Comparison of ENCODE assay signal across 8 cellular contexts in the genomic region with DNA sequence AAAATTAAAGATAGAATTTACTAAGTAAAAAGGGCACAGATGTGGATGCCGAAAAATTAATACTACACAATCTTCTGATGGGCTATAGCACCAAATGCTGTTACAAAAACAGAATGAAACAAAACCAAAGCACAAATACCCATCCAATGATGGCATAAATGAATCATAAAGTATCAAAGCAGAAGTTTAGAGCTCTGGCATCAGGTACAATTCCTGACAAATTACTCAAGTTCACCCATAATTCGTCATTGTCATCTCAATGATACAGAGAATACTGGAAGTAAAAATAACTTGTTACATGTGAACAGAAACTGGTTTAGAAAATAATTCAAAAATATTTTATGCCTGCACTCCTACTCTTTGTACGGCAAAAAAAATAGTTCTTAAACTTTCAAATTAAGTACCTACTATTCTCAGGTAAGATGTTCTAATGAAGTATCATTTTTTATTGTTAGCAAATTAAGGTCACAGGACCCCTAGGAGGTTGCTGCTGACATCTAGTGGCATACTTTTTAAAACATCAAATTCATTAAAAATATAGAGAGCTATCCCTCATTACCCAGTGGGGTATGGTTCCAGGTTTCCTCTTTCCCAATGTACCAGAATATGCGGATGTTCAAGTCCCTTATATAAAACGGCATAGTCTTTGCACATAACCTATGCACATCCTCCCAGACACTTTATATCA.
DNase-seq lines count a peak whose midpoint lies in the region; ATAC-seq and FAIRE-seq lines count a peak whose summit lies in the region.

No MANE protein-coding gene starts in this region.

- no peak overlapping the region for H3K4me3 Mint-ChIP-seq in activated naive CD4-positive, alpha-beta T cell treated with anti-CD3 and anti-CD28 coated beads, Interleukin-2, amount 50 U/mL, for 24 hours

- peaks cover 39% of the 10 kb centered on the region for H3K4me1 Mint-ChIP-seq in activated naive CD4-positive, alpha-beta T cell treated with anti-CD3 and anti-CD28 coated beads, Interleukin-2, amount 50 U/mL, for 24 hours

- H3K9me3 Mint-ChIP-seq in activated naive CD4-positive, alpha-beta T cell treated with anti-CD3 and anti-CD28 coated beads, Interleukin-2, amount 50 U/mL, for 24 hours, result peaks cover 15% of the 10 kb centered on the region

- ATAC-seq in GM19023 (IDR thresholded peaks at IDR 0.05; ENCODE audit: unreplicated experiment), result no peak

- H3K36me3 Mint-ChIP-seq in activated naive CD4-positive, alpha-beta T cell treated with anti-CD3 and anti-CD28 coated beads, Interleukin-2, amount 50 U/mL, for 24 hours, result peaks cover 16% of the 10 kb centered on the region

- FAIRE-seq in colon (lab: Jason Lieb, UNC), result peak; percentile 65

- no peak for DNase-seq in activated naive CD4-positive, alpha-beta T cell treated with anti-CD3 and anti-CD28 coated beads, Interleukin-2, amount 50 U/mL, for 16 hours
- DNase-seq in NCI-H2029 (lab: John Stamatoyannopoulos, UW) (peak; percentile 31), pons (ENCODE audit: low spot score) (peak; percentile 14), C1 segment of cervical spinal cord (lab: John Stamatoyannopoulos, UW) (no peak), mucosa of gallbladder (ENCODE audit: low spot score) (no peak)

- no peaks in the 10 kb centered on the region for H3K27me3 Mint-ChIP-seq in activated naive CD4-positive, alpha-beta T cell treated with anti-CD3 and anti-CD28 coated beads, Interleukin-2, amount 50 U/mL, for 24 hours

- H3K27ac Mint-ChIP-seq in activated naive CD4-positive, alpha-beta T cell treated with anti-CD3 and anti-CD28 coated beads, Interleukin-2, amount 50 U/mL, for 24 hours, result peak overlapping the region; percentile 90

Comparison
In these comparisons a context has a peak if more than half of its experiments do, and no peak if none do; other contexts are left out.
1. DNase-seq: peak in NCI-H2029 (single experiment) and pons (single experiment); none in activated naive CD4-positive, alpha-beta T cell treated with anti-CD3 and anti-CD28 coated beads, Interleukin-2, amount 50 U/mL, for 16 hours (single experiment), C1 segment of cervical spinal cord (0 of 14) and mucosa of gallbladder (single experiment).